In the genomic region with DNA sequence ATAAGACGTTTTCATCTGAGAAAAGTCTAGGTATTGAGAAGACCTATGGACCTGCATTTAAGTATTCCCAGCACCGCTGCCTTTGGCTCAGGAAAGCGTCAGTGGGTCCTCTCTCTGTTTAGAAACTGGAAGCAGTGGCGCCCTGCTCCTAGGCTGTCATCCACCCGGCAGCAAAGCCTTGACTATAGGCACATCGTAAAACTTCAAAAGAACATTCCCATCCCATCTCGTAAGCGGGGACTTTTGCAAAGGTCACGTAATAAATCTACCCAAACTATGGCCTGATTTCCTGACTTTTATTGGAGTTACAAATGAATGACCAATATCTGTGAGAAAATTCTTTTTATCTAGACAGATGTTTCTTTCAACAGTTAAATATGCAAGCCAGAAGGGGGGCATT, we compare ENCODE assay signal across 21 cellular contexts.
"Had no signal": no experiment of that assay in that cellular context is flagged by ENCODE, and none has a peak within 500 bp of the region (broad histone marks: within the 10 kb centered on the region; RNA-seq: fewer than 3 reads in every experiment).

No MANE protein-coding gene starts in this region.

- H3K27ac ChIP-seq: coronary artery, left lung, psoas muscle, sigmoid colon, thoracic aorta, tibial nerve, upper lobe of right lung, vagina had no signal

- H3K4me3 Mint-ChIP-seq: immature natural killer cell; naive thymus-derived CD4-positive, alpha-beta T cell; stimulated activated memory B cell treated with anti-CD40 and anti-IgM and Interleukin-4, amounts not matched to agents 10 μg/mL and 1 μg/mL and 100 μg/mL, for 72 hours had no signal

- ATAC-seq: left lung; naive thymus-derived CD4-positive, alpha-beta T cell; psoas muscle; stimulated activated memory B cell treated with anti-CD40 and anti-IgM and Interleukin-4, amounts not matched to agents 10 μg/mL and 1 μg/mL and 100 μg/mL, for 72 hours; stimulated activated naive CD8-positive, alpha-beta T cell treated with anti-CD3 and anti-CD28 coated beads, Interleukin-15, Interleukin-2, amounts not matched to agents 100 U/mL and 50 U/mL, for 24 hours; upper lobe of right lung had no signal

- H3K27ac Mint-ChIP-seq: immature natural killer cell; naive thymus-derived CD4-positive, alpha-beta T cell; stimulated activated memory B cell treated with anti-CD40 and anti-IgM and Interleukin-4, amounts not matched to agents 10 μg/mL and 1 μg/mL and 100 μg/mL, for 72 hours had no signal

- H3K4me1 ChIP-seq: left lung, psoas muscle, upper lobe of right lung had no signal

- H3K9me3 Mint-ChIP-seq: stimulated activated memory B cell treated with anti-CD40 and anti-IgM and Interleukin-4, amounts not matched to agents 10 μg/mL and 1 μg/mL and 100 μg/mL, for 72 hours had no signal

- H3K9me3 ChIP-seq: left lung, ovary, psoas muscle, thoracic aorta, tibial nerve, upper lobe of right lung, vagina had no signal

- H3K36me3 Mint-ChIP-seq: immature natural killer cell; naive thymus-derived CD4-positive, alpha-beta T cell; stimulated activated memory B cell treated with anti-CD40 and anti-IgM and Interleukin-4, amounts not matched to agents 10 μg/mL and 1 μg/mL and 100 μg/mL, for 72 hours had no signal

- H3K4me1 Mint-ChIP-seq: immature natural killer cell; stimulated activated memory B cell treated with anti-CD40 and anti-IgM and Interleukin-4, amounts not matched to agents 10 μg/mL and 1 μg/mL and 100 μg/mL, for 72 hours had no signal

- H3K4me3 ChIP-seq: coronary artery, left lung, ovary, psoas muscle, sigmoid colon, thoracic aorta, tibial nerve, upper lobe of right lung, vagina had no signal

- DNase-seq: dermis blood vessel endothelial cell; effector memory CD4-positive, alpha-beta T cell; hypothalamus; immature natural killer cell; islet precursor cell; mesenchymal stem cell; midbrain; naive thymus-derived CD4-positive, alpha-beta T cell; occipital lobe; psoas muscle; sigmoid colon; stimulated activated CD4-positive, alpha-beta T cell treated with anti-CD3 and anti-CD28 coated beads, Interleukin-4, amount 100 ng/mL, for 4 hours; stimulated activated naive CD8-positive, alpha-beta T cell treated with anti-CD3 and anti-CD28 coated beads, Interleukin-15, Interleukin-2, amounts not matched to agents 100 U/mL and 50 U/mL, for 24 hours; upper lobe of right lung had no signal

- H3K36me3 ChIP-seq: left lung, ovary, sigmoid colon, thoracic aorta, tibial nerve, upper lobe of right lung, vagina had no signal
